ENCODE assay signal across 13 cellular contexts in the genomic region with DNA sequence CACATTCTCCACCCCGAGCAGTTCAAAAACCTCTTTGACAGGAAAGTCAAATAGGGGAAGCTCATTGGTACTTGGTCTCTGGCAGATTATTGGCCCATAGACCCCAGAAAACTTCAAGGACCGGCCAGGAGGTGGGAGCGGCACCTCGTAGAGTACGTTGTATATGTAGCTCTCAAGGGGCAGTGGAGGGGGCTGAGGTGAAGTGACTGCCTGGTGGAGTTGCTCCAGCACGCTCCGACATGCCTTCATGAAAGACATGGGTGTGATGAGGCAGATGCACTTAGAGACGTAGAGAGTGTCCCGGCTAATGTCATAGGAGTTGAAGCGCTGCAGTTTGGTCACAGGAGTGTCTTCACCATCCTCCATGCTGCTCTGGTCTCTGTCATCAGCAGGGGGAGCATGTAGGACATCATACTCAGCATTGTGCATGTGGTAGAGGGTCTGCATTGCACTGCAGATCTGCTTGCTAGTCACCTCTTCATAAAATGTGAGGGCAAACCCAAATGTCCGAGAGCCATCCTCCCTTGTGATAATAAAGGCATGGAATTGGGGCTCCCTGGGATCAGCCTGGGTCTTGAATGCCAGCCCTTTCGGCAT.
DNase-seq lines count a peak whose midpoint lies in the region; ATAC-seq and TF ChIP-seq lines count a peak whose summit lies in the region.
"Had no signal": no experiment of that assay in that cellular context is flagged by ENCODE, and none has a peak within 500 bp of the region (broad histone marks: within the 10 kb centered on the region; RNA-seq: fewer than 3 reads in every experiment).

No MANE protein-coding gene starts in this region.

- peak; percentile 52 for DNase-seq in D341Med (ENCODE audit: low spot score)
- DNase-seq in GM23338 (ENCODE audit: low spot score) = peak; percentile 50
- DNase-seq in brain microvascular endothelial cell = no peak
- DNase-seq in mesendoderm = peak; percentile 63
- DNase-seq in NCI-H2196 (lab: John Stamatoyannopoulos, UW; ENCODE audit: unreplicated experiment) = no peak
- DNase-seq: DMS79 treated with DMSO at 0.1 percent for 48 hours, mesenchymal stem cell had no signal

- H3K18ac ChIP-seq in mesendoderm (ENCODE audit: low read length) = no peak overlapping the region

- peak; percentile 88 for ATAC-seq in GM23338
- no peak for ATAC-seq in HG02623 (IDR thresholded peaks at IDR 0.05; ENCODE audit: unreplicated experiment)
- no peak for ATAC-seq in HG03196 (IDR thresholded peaks at IDR 0.05; ENCODE audit: unreplicated experiment)
- no peak for ATAC-seq in GM21528 (IDR thresholded peaks at IDR 0.05; ENCODE audit: low FRiP score, unreplicated experiment)

- in situ Hi-C loops in brain microvascular endothelial cell (cut with HindIII; ENCODE audit: low pct_ligation_motif_present, low sequenced_read_pairs) = no loop called here

- H3K79me2 ChIP-seq in GM23338 (replicated peaks; ENCODE audit: insufficient read depth) (peaks cover 27% of the 10 kb centered on the region), mesendoderm (ENCODE audit: control insufficient read depth, insufficient read depth, low read length) (peaks cover 7% of the 10 kb centered on the region)

- TF ChIP-seq CTCF in GM23338 (conservative IDR thresholded peaks at IDR 0.05; ENCODE audit: low read depth in 2 of 2) (peak; percentile 36 to 76; a peak in 3 of 4 replicates), brain microvascular endothelial cell (IDR thresholded peaks at IDR 0.05; ENCODE audit: low read depth, low read length, missing control alignments) (peak; percentile 30)

- WGBS in mesendoderm (ENCODE audit: extremely low coverage, insufficient coverage, low lambda C conversion rate) = no CpG with 5 or more reads among the region's 12 CpGs

- H3K36me3 ChIP-seq in GM23338 (ENCODE audit: insufficient read depth) = no peaks in the 10 kb centered on the region
- peaks cover 20% of the 10 kb centered on the region for H3K36me3 ChIP-seq in brain microvascular endothelial cell (replicated peaks)
- peaks cover 3% of the 10 kb centered on the region for H3K36me3 ChIP-seq in mesendoderm (ENCODE audit: control insufficient read depth, insufficient read depth, low read length)

- no peak overlapping the region for H3K23ac ChIP-seq in mesendoderm (ENCODE audit: low read length)

- no peak overlapping the region for H2BK120ac ChIP-seq in mesendoderm (ENCODE audit: low read depth, low read length)

- no peak overlapping the region for H2BK15ac ChIP-seq in mesendoderm (replicated peaks; ENCODE audit: low read depth)

- H3K27ac Mint-ChIP-seq in GM23338 = no peak overlapping the region
- H3K27ac Mint-ChIP-seq: stimulated activated naive CD8-positive, alpha-beta T cell treated with anti-CD3 and anti-CD28 coated beads, Interleukin-15, Interleukin-2, amounts not matched to agents 100 ng/mL and 50 ng/mL, for 24 hours had no signal

- no peak overlapping the region for H3K4me3 ChIP-seq in GM23338
- no peak overlapping the region for H3K4me3 ChIP-seq in brain microvascular endothelial cell (ENCODE audit: low read depth, low read length)
- H3K4me3 ChIP-seq in mesendoderm (ENCODE audit: low read length) = no peak overlapping the region
- H3K4me3 ChIP-seq: esophagus muscularis mucosa had no signal

- no peak overlapping the region for H2AFZ ChIP-seq in GM23338

- H3K56ac ChIP-seq in mesendoderm (ENCODE audit: low read length) = no peak overlapping the region

- peaks cover 8% of the 10 kb centered on the region for H3K79me1 ChIP-seq in mesendoderm (ENCODE audit: low read length)

- H4K5ac ChIP-seq in mesendoderm (ENCODE audit: low read length) = no peak overlapping the region

- H3K4me1 ChIP-seq in GM23338 (ENCODE audit: insufficient read depth) = no peaks in the 10 kb centered on the region
- H3K4me1 ChIP-seq in mesendoderm (ENCODE audit: control insufficient read depth, low read depth, low read length) = no peaks in the 10 kb centered on the region

- H4K20me1 ChIP-seq in GM23338 (replicated peaks; ENCODE audit: insufficient read depth) = no peaks in the 10 kb centered on the region; the same call in 1 of the 2 replicates

- H3K27me3 ChIP-seq in GM23338 (ENCODE audit: insufficient read depth) (no peaks in the 10 kb centered on the region), brain microvascular endothelial cell (replicated peaks) (no peaks in the 10 kb centered on the region), mesendoderm (ENCODE audit: insufficient read depth, low read length, poor library complexity) (no peaks in the 10 kb centered on the region)
- H3K27me3 ChIP-seq: esophagus muscularis mucosa had no signal

- peaks cover 5% of the 10 kb centered on the region for H3K4me1 Mint-ChIP-seq in GM23338

- no peaks in the 10 kb centered on the region for H3K9me3 Mint-ChIP-seq in GM23338
- H3K9me3 Mint-ChIP-seq: stimulated activated naive CD8-positive, alpha-beta T cell treated with anti-CD3 and anti-CD28 coated beads, Interleukin-15, Interleukin-2, amounts not matched to agents 100 ng/mL and 50 ng/mL, for 24 hours had no signal

- no peaks in the 10 kb centered on the region for H3F3A ChIP-seq in GM23338 (replicated peaks; ENCODE audit: low read depth)

- no peak overlapping the region for H3K4ac ChIP-seq in mesendoderm (ENCODE audit: low read depth, low read length)

- H3K9ac ChIP-seq in mesendoderm (ENCODE audit: low read length) = no peak overlapping the region
- H3K9ac ChIP-seq: KMS-11 had no signal

- no peak overlapping the region for H2BK5ac ChIP-seq in mesendoderm (ENCODE audit: low read length)

- no peak overlapping the region for H3K4me3 Mint-ChIP-seq in GM23338
- H3K4me3 Mint-ChIP-seq: stimulated activated naive CD8-positive, alpha-beta T cell treated with anti-CD3 and anti-CD28 coated beads, Interleukin-15, Interleukin-2, amounts not matched to agents 100 ng/mL and 50 ng/mL, for 24 hours had no signal

- H4K8ac ChIP-seq in mesendoderm (ENCODE audit: low read depth, low read length) = no peak overlapping the region

- no peaks in the 10 kb centered on the region for H3K27me3 Mint-ChIP-seq in GM23338 (ENCODE audit: insufficient read depth, low read depth, poor library complexity)
- H3K27me3 Mint-ChIP-seq: stimulated activated naive CD8-positive, alpha-beta T cell treated with anti-CD3 and anti-CD28 coated beads, Interleukin-15, Interleukin-2, amounts not matched to agents 100 ng/mL and 50 ng/mL, for 24 hours had no signal

- H3K4me2 ChIP-seq in GM23338 = no peak overlapping the region
- no peak overlapping the region for H3K4me2 ChIP-seq in mesendoderm (ENCODE audit: low read length)
- H3K4me2 ChIP-seq: KMS-11 had no signal

- H2AK5ac ChIP-seq in mesendoderm (ENCODE audit: low read length) = no peak overlapping the region

- H3K27ac ChIP-seq in GM23338 (ENCODE audit: low read depth) = 0 out of 2 replicates have a peak overlapping the region, but pooled peaks have one; percentile 7
- H3K27ac ChIP-seq in brain microvascular endothelial cell = no peak overlapping the region
- no peak overlapping the region for H3K27ac ChIP-seq in mesendoderm (ENCODE audit: low read depth, low read length)
- H3K27ac ChIP-seq: esophagus muscularis mucosa, KMS-11 had no signal

- H3K36me3 Mint-ChIP-seq in GM23338 (ENCODE audit: low read depth) = peaks cover 10% of the 10 kb centered on the region; the same call in 2 of the 3 replicates

- no peaks in the 10 kb centered on the region for H3K9me2 ChIP-seq in GM23338 (ENCODE audit: insufficient read depth)

TF ChIP-seq in GM23338, 12 proteins besides CTCF, POLR2A, EP300 and RAD21:
- TF ChIP-seq STAT1 (IDR thresholded peaks at IDR 0.05; ENCODE audit: unreplicated experiment) (no peak), POLR2AphosphoS5 (IDR thresholded peaks at IDR 0.05; ENCODE audit: low read depth) (no peak), EZH2phosphoT487 (IDR thresholded peaks at IDR 0.05; ENCODE audit: unreplicated experiment) (no peak), NANOG (IDR thresholded peaks at IDR 0.05; ENCODE audit: borderline replicate concordance) (no peak)
- TF ChIP-seq, protein P1, sequence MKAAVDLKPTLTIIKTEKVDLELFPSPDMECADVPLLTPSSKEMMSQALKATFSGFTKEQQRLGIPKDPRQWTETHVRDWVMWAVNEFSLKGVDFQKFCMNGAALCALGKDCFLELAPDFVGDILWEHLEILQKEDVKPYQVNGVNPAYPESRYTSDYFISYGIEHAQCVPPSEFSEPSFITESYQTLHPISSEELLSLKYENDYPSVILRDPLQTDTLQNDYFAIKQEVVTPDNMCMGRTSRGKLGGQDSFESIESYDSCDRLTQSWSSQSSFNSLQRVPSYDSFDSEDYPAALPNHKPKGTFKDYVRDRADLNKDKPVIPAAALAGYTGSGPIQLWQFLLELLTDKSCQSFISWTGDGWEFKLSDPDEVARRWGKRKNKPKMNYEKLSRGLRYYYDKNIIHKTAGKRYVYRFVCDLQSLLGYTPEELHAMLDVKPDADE (IDR thresholded peaks at IDR 0.05) = no peak
TF ChIP-seq in GM23338: peak in this region for 0.

Comparison
In these comparisons a context has a peak if more than half of its experiments do, and no peak if none do; other contexts are left out.
1. DNase-seq: peak in D341Med (single experiment), GM23338 (single experiment) and mesendoderm (single experiment); none in brain microvascular endothelial cell (single experiment) and NCI-H2196 (single experiment).